ENCODE assay signal across 23 cellular contexts in the genomic region with DNA sequence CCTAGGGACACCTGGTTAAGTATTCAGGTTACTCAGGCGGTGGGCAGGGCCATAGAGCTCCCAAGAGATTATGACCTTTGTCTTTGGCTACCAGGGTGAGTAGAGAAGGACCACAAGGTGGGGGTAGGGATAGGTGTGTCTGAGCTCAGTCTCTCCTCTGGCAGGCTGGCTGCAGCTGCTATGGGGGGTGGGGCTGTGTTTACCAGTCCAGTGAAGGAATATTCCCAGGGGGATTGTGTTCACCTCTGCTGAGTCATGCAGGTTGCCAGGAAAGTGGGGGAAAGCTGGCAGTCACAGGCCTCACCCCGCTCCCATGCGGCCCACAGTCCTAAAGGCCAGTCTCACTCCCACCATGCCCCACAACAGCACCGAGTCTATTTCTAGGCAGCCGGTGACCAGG. TPM values are rescaled to one million over a fixed set of nuclear protein-coding genes. Genes with fewer than 3 reads are reported as not detected.
DNase-seq lines count a peak whose midpoint lies in the region; ATAC-seq and TF ChIP-seq lines count a peak whose summit lies in the region.
"Had no signal": no experiment of that assay in that cellular context is flagged by ENCODE, and none has a peak within 500 bp of the region (broad histone marks: within the 10 kb centered on the region; RNA-seq: fewer than 3 reads in every experiment).

No MANE protein-coding gene starts in this region.

- H3K9me3 ChIP-seq in endodermal cell (ENCODE audit: control insufficient read depth, low read length) = no peaks in the 10 kb centered on the region
- H3K9me3 ChIP-seq: gastrocnemius medialis, tibial nerve had no signal

- no peaks in the 10 kb centered on the region for H3K9me3 Mint-ChIP-seq in endodermal cell
- no peaks in the 10 kb centered on the region for H3K9me3 Mint-ChIP-seq in activated T-helper 2 cell treated with anti-CD3 and anti-CD28 coated beads, Interferon-gamma antibody, Interleukin-2, Interleukin-4, amounts not matched to agents 10 μg/mL and 5 μg/mL and 100 μg/mL, durations not matched to agents 14 hours and 24 hours and 36 hours
- H3K9me3 Mint-ChIP-seq: CD8-positive, alpha-beta memory T cell; central memory CD8-positive, alpha-beta T cell; stimulated activated naive CD8-positive, alpha-beta T cell treated with anti-CD3 and anti-CD28 coated beads, Interleukin-15, Interleukin-2, amounts not matched to agents 100 ng/mL and 50 ng/mL, for 24 hours had no signal

- H3K36me3 Mint-ChIP-seq in endodermal cell (ENCODE audit: low read depth) = no peaks in the 10 kb centered on the region
- H3K36me3 Mint-ChIP-seq in activated T-helper 2 cell treated with anti-CD3 and anti-CD28 coated beads, Interferon-gamma antibody, Interleukin-2, Interleukin-4, amounts not matched to agents 10 μg/mL and 5 μg/mL and 100 μg/mL, durations not matched to agents 14 hours and 24 hours and 36 hours (ENCODE audit: low read depth) = no peaks in the 10 kb centered on the region

- H3K4me3 Mint-ChIP-seq in endodermal cell = peak overlapping the region; percentile 7
- no peak overlapping the region for H3K4me3 Mint-ChIP-seq in activated T-helper 2 cell treated with anti-CD3 and anti-CD28 coated beads, Interferon-gamma antibody, Interleukin-2, Interleukin-4, amounts not matched to agents 10 μg/mL and 5 μg/mL and 100 μg/mL, durations not matched to agents 14 hours and 24 hours and 36 hours (ENCODE audit: low read depth)
- H3K4me3 Mint-ChIP-seq: CD8-positive, alpha-beta memory T cell; central memory CD8-positive, alpha-beta T cell; nephron progenitor cell; stimulated activated naive CD8-positive, alpha-beta T cell treated with anti-CD3 and anti-CD28 coated beads, Interleukin-15, Interleukin-2, amounts not matched to agents 100 ng/mL and 50 ng/mL, for 24 hours had no signal

- 92 to 98% methylated on average over 5 of the region's 5 CpGs for WGBS in endodermal cell (ENCODE audit: insufficient coverage in 1 of 2, insufficient read length in 1 of 2), 2 experiments

- DNase-seq in COLO668 (lab: John Stamatoyannopoulos, UW; ENCODE audit: unreplicated experiment) (peak; percentile 83), Daoy (ENCODE audit: low read depth) (peak; percentile 15), NCI-H69 (lab: John Stamatoyannopoulos, UW) (peak; percentile 98), endodermal cell (peak; percentile 56), glomerular visceral epithelial cell (ENCODE audit: extremely low spot score) (no peak), caudate nucleus (lab: John Stamatoyannopoulos, UW) (no peak)
- DNase-seq in activated T-helper 2 cell treated with anti-CD3 and anti-CD28 coated beads, Interferon-gamma antibody, Interleukin-2, Interleukin-4, amounts not matched to agents 10 μg/mL and 5 μg/mL and 100 μg/mL, durations not matched to agents 14 hours and 24 hours and 36 hours (ENCODE audit: low spot score) = no peak
- DNase-seq: activated CD4-positive, alpha-beta T cell treated with anti-CD3 and anti-CD28 coated beads, Interleukin-2, amount 50 U/mL, for 4 hours; activated gamma-delta T cell treated with Interleukin-2 at 50 U/mL for 16 hours; CD8-positive, alpha-beta memory T cell; gastrocnemius medialis; GOT3; left cardiac atrium; NCI-H2081 treated with DMSO at 0.1 percent for 48 hours; nephron progenitor cell; small intestine; stimulated activated CD4-positive, alpha-beta T cell treated with anti-CD3 and anti-CD28 coated beads, Interleukin-2, amount 100 ng/mL, for 48 hours; T-helper 1 cell had no signal

- H3K4me1 Mint-ChIP-seq in endodermal cell = peaks cover 40% of the 10 kb centered on the region
- H3K4me1 Mint-ChIP-seq in activated T-helper 2 cell treated with anti-CD3 and anti-CD28 coated beads, Interferon-gamma antibody, Interleukin-2, Interleukin-4, amounts not matched to agents 10 μg/mL and 5 μg/mL and 100 μg/mL, durations not matched to agents 14 hours and 24 hours and 36 hours (ENCODE audit: low read depth) = no peaks in the 10 kb centered on the region
- H3K4me1 Mint-ChIP-seq: CD8-positive, alpha-beta memory T cell had no signal

- no peak for TF ChIP-seq CTCF in endodermal cell (conservative IDR thresholded peaks at IDR 0.05)

- no peak overlapping the region for H3K27ac Mint-ChIP-seq in endodermal cell
- H3K27ac Mint-ChIP-seq in activated T-helper 2 cell treated with anti-CD3 and anti-CD28 coated beads, Interferon-gamma antibody, Interleukin-2, Interleukin-4, amounts not matched to agents 10 μg/mL and 5 μg/mL and 100 μg/mL, durations not matched to agents 14 hours and 24 hours and 36 hours = no peak overlapping the region
- H3K27ac Mint-ChIP-seq: nephron progenitor cell; stimulated activated naive CD8-positive, alpha-beta T cell treated with anti-CD3 and anti-CD28 coated beads, Interleukin-15, Interleukin-2, amounts not matched to agents 100 ng/mL and 50 ng/mL, for 24 hours had no signal

- peaks cover 10% of the 10 kb centered on the region for H3K27me3 Mint-ChIP-seq in endodermal cell (ENCODE audit: insufficient read depth)
- no peaks in the 10 kb centered on the region for H3K27me3 Mint-ChIP-seq in activated T-helper 2 cell treated with anti-CD3 and anti-CD28 coated beads, Interferon-gamma antibody, Interleukin-2, Interleukin-4, amounts not matched to agents 10 μg/mL and 5 μg/mL and 100 μg/mL, durations not matched to agents 14 hours and 24 hours and 36 hours (ENCODE audit: low read depth)
- H3K27me3 Mint-ChIP-seq: CD8-positive, alpha-beta memory T cell; central memory CD8-positive, alpha-beta T cell; stimulated activated naive CD8-positive, alpha-beta T cell treated with anti-CD3 and anti-CD28 coated beads, Interleukin-15, Interleukin-2, amounts not matched to agents 100 ng/mL and 50 ng/mL, for 24 hours had no signal

- no peaks in the 10 kb centered on the region for H3K36me3 ChIP-seq in endodermal cell (ENCODE audit: control insufficient read depth, insufficient read depth, low read length)
- H3K36me3 ChIP-seq: gastrocnemius medialis had no signal

- intact Hi-C loops in activated T-helper 2 cell treated with anti-CD3 and anti-CD28 coated beads, Interferon-gamma antibody, Interleukin-2, Interleukin-4, amounts not matched to agents 10 μg/mL and 5 μg/mL and 100 μg/mL, durations not matched to agents 14 hours and 24 hours and 36 hours (cut with micrococcal nuclease) = no loop called here

- peaks cover 33% of the 10 kb centered on the region for H3K4me1 ChIP-seq in endodermal cell (ENCODE audit: control insufficient read depth, insufficient read depth, low read length)
- H3K4me1 ChIP-seq: gastrocnemius medialis had no signal

- H3K27ac ChIP-seq in endodermal cell (ENCODE audit: low read depth, low read length) = no peak overlapping the region
- H3K27ac ChIP-seq in caudate nucleus (ENCODE audit: low read depth, low read length) = no peak overlapping the region
- H3K27ac ChIP-seq: gastrocnemius medialis, tibial nerve had no signal

- ATAC-seq in HG03469 (IDR thresholded peaks at IDR 0.05; ENCODE audit: unreplicated experiment) = no peak
- ATAC-seq: esophagus mucosa, gastrocnemius medialis, left cardiac atrium had no signal

- no peaks in the 10 kb centered on the region for H3K27me3 ChIP-seq in endodermal cell (ENCODE audit: control insufficient read depth, insufficient read depth, low read length, poor library complexity, severe bottlenecking)
- H3K27me3 ChIP-seq: gastrocnemius medialis, tibial nerve had no signal

- no peak overlapping the region for H3K9ac ChIP-seq in endodermal cell (ENCODE audit: extremely low read depth, low read length, poor library complexity, severe bottlenecking)

- no peak overlapping the region for H3K4me3 ChIP-seq in endodermal cell (ENCODE audit: low read length)
- H3K4me3 ChIP-seq: gastrocnemius medialis, tibial nerve had no signal

RNA-seq across cellular contexts. Expression of gene POU5F2, which starts 53.6 kb away (rescaled TPM):
- total RNA-seq in Daoy (2014; rRNA removed; shearing (Covaris generic)) = 0.29 and 0.57 TPM in 2 replicates
- under 1 TPM; 0.40 to 0.84 TPM for total RNA-seq in endodermal cell
- polyA plus RNA-seq in endodermal cell (2013, experiment 1 of 2) = 0.11 TPM
- 0.08 TPM for polyA plus RNA-seq in endodermal cell (2013, experiment 2 of 2)
- total RNA-seq in activated T-helper 2 cell treated with anti-CD3 and anti-CD28 coated beads, Interferon-gamma antibody, Interleukin-2, Interleukin-4, amounts not matched to agents 10 μg/mL and 5 μg/mL and 100 μg/mL, durations not matched to agents 14 hours and 24 hours and 36 hours = 1.0 and 1.4 TPM in 2 replicates

Comparison
In these comparisons a context has a peak if more than half of its experiments do, and no peak if none do; other contexts are left out.
1. DNase-seq: peak in COLO668 (single experiment), Daoy (single experiment), NCI-H69 (single experiment) and endodermal cell (single experiment); none in glomerular visceral epithelial cell (single experiment), activated T-helper 2 cell treated with anti-CD3 and anti-CD28 coated beads, Interferon-gamma antibody, Interleukin-2, Interleukin-4, amounts not matched to agents 10 μg/mL and 5 μg/mL and 100 μg/mL, durations not matched to agents 14 hours and 24 hours and 36 hours (single experiment) and caudate nucleus (0 of 61).